ENCODE assay signal across 1 cellular context in the genomic region with DNA sequence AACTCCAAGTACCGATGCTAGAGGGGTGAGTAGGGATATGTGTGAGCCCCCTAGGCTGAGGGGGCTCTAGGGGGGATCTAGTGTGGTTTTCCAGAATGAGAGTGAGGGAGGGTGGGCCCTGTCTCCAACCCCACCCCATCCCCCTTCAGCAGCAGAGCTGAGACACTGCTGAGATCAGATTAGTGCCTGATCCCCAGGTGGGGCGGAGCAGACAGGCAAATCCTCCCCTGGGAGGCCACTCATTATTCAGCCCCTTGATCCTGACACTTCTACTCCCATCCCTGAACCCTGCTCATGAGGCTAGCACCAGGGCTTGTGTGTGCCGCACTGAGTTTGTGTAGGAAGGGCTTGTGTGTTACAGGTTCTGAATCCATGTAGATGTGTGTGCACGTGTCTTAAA.
TF ChIP-seq lines count a peak whose summit lies in the region.

No MANE protein-coding gene starts in this region.

TF ChIP-seq in K562, 482 proteins besides CTCF, POLR2A, EP300 and RAD21:
- TF ChIP-seq, protein P1, sequence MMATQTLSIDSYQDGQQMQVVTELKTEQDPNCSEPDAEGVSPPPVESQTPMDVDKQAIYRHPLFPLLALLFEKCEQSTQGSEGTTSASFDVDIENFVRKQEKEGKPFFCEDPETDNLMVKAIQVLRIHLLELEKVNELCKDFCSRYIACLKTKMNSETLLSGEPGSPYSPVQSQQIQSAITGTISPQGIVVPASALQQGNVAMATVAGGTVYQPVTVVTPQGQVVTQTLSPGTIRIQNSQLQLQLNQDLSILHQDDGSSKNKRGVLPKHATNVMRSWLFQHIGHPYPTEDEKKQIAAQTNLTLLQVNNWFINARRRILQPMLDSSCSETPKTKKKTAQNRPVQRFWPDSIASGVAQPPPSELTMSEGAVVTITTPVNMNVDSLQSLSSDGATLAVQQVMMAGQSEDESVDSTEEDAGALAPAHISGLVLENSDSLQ (IDR thresholded peaks at IDR 0.05): no peak
- TF ChIP-seq MECOM (CRISPR knock-in tag; IDR thresholded peaks at IDR 0.05): no peak
- no peak for TF ChIP-seq ZNF146 (CRISPR knock-in tag; IDR thresholded peaks at IDR 0.05; ENCODE audit: unreplicated experiment)
- 0 out of 2 replicates have a peak, but pooled peaks have one; percentile 25 for TF ChIP-seq ZBTB7A (IDR thresholded peaks at IDR 0.05; ENCODE audit: borderline replicate concordance, control insufficient read depth, low read depth, low read length)
- TF ChIP-seq USF2 (CRISPR knock-in tag; IDR thresholded peaks at IDR 0.05): no peak
- no peak for TF ChIP-seq SRSF7 (optimal IDR thresholded peaks at IDR 0.05; ENCODE audit: low read depth, low read length)
- TF ChIP-seq CCNT2 (IDR thresholded peaks at IDR 0.05; ENCODE audit: borderline replicate concordance, extremely low read depth, insufficient read length, low read depth, low read length): no peak
- no peak for TF ChIP-seq RBM34 (IDR thresholded peaks at IDR 0.05; ENCODE audit: borderline replicate concordance, insufficient read depth, low read length)
- TF ChIP-seq MAFG (tag; conservative IDR thresholded peaks at IDR 0.05): no peak
- 0 out of 2 replicates have a peak, but pooled peaks have one; percentile 29 for TF ChIP-seq ZNF263 (CRISPR knock-in tag; IDR thresholded peaks at IDR 0.05; ENCODE audit: borderline replicate concordance)
